In the genomic region with DNA sequence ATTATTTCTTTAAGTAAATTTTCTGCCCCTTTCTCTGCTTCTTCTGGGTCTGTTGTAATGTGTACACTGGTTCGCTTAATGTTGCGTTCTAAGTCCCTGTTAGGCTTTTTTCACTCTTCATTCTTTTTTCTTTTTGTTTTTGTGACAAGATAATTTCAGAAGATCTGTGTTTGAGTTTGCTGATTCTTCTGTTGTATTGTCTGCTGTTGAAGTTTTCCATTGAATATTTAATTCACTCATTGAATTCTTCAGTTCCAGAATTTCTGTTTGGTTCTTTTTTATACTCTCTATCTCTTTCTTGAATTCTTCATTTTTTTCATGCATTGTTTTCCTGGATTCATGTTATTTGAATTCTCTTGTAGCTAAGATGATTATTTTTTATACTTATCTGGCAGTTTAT, we compare ENCODE assay signal across 22 cellular contexts.
A peak's percentile ranks its signal among the peaks of the same experiment; 100 is the strongest.
DNase-seq lines count a peak whose midpoint lies in the region; ATAC-seq, FAIRE-seq and TF ChIP-seq lines count a peak whose summit lies in the region.
"Had no signal": no experiment of that assay in that cellular context is flagged by ENCODE, and none has a peak within 500 bp of the region (broad histone marks: within the 10 kb centered on the region; RNA-seq: fewer than 3 reads in every experiment).

No MANE protein-coding gene starts in this region.

- TF ChIP-seq EP300 in HepG2 (IDR thresholded peaks at IDR 0.05; ENCODE audit: low read depth in 2 of 2, low read length in 2 of 2) (no peak), HepG2 (CRISPR knock-in tag; IDR thresholded peaks at IDR 0.05; ENCODE audit: borderline replicate concordance) (no peak)

- no peaks in the 10 kb centered on the region for H3K4me1 Mint-ChIP-seq in T-helper 2 cell treated with Interferon-gamma antibody and Interleukin-4, amounts not matched to agents 5 μg/mL and 100 μg/mL, for 36 hours (ENCODE audit: low read depth)
- H3K4me1 Mint-ChIP-seq in effector memory CD8-positive, alpha-beta T cell (ENCODE audit: low read depth in 2 of 2), result peaks cover 0 to 6% of the 10 kb centered on the region in 2 donors
- H3K4me1 Mint-ChIP-seq: B cell had no signal

- no peak for FAIRE-seq in HepG2 (lab: Jason Lieb, UNC)
- FAIRE-seq in small intestine (lab: Jason Lieb, UNC), result peak; percentile 51
- FAIRE-seq: A549, D721Med, G401.6, GM12891, GM19239 had no signal

- H3K27ac ChIP-seq in HepG2 (ENCODE audit: extremely low read length, insufficient read depth, low read length) (no peak overlapping the region), right lobe of liver (no peak overlapping the region), small intestine (ENCODE audit: low read depth in 1 of 2, low read length in 1 of 2) (no peak overlapping the region)
- H3K27ac ChIP-seq: 22Rv1; A549; BLaER1 treated with 17β-estradiol and CSF1 and Interleukin-3, amounts not matched to agents 10 nM and 100 nM; C4-2B had no signal

- TF ChIP-seq RAD21 in HepG2 (CRISPR knock-in tag; IDR thresholded peaks at IDR 0.05), result no peak

- TF ChIP-seq CTCF in HepG2 (CRISPR knock-in tag; IDR thresholded peaks at IDR 0.05) (no peak), right lobe of liver (IDR thresholded peaks at IDR 0.05) (no peak)

- intact Hi-C loops in HepG2 (cut with micrococcal nuclease; ENCODE audit: unreplicated experiment) (no loop called here), right lobe of liver (cut with DNase I) (no loop called here)

- peaks cover 46% of the 10 kb centered on the region for H3K9me3 Mint-ChIP-seq in T-helper 2 cell treated with Interferon-gamma antibody and Interleukin-4, amounts not matched to agents 5 μg/mL and 100 μg/mL, for 36 hours
- peaks cover 7 to 32% of the 10 kb centered on the region in 2 donors for H3K9me3 Mint-ChIP-seq in effector memory CD8-positive, alpha-beta T cell

- CTCF ChIA-PET in HepG2 (lab: Yijun Ruan, JAX; ENCODE audit: low intra/inter-chr PET ratio, low total read pairs), result no interaction called here

- H3K79me2 ChIP-seq in HepG2 (ENCODE audit: insufficient read depth, low read length), result peaks cover 3% of the 10 kb centered on the region

- 100% methylated on average over 2 of the region's 2 CpGs for WGBS in HepG2 (ENCODE audit: low lambda C conversion rate)
- WGBS in right lobe of liver (ENCODE audit: insufficient coverage, low coverage, low lambda C conversion rate, missing lambda C conversion rate), result 94% methylated on average over 2 of the region's 2 CpGs
- WGBS in small intestine, 3 donors, result 98 to 100% (median 98%) methylated on average over 2 of the region's 2 CpGs

- H3K9ac ChIP-seq in HepG2 (ENCODE audit: insufficient read depth, low read depth, low read length), result no peak overlapping the region
- H3K9ac ChIP-seq: BLaER1 treated with 17β-estradiol and CSF1 and Interleukin-3, amounts not matched to agents 10 nM and 100 nM had no signal

- H3K27ac Mint-ChIP-seq in T-helper 2 cell treated with Interferon-gamma antibody and Interleukin-4, amounts not matched to agents 5 μg/mL and 100 μg/mL, for 36 hours, result peak overlapping the region; percentile 15
- no peak overlapping the region for H3K27ac Mint-ChIP-seq in effector memory CD8-positive, alpha-beta T cell
- H3K27ac Mint-ChIP-seq: B cell; CD4-positive, alpha-beta T cell; CD8-positive, alpha-beta T cell had no signal

- TF ChIP-seq POLR2A in HepG2 (IDR thresholded peaks at IDR 0.05; ENCODE audit: insufficient read depth in 1 of 2, low read depth in 2 of 2, low read length in 2 of 2) (no peak), right lobe of liver (IDR thresholded peaks at IDR 0.05) (no peak)

- no peaks in the 10 kb centered on the region for H4K20me1 ChIP-seq in HepG2 (ENCODE audit: insufficient read depth, low read length)
- H4K20me1 ChIP-seq: BLaER1 treated with 17β-estradiol and CSF1 and Interleukin-3, amounts not matched to agents 10 nM and 100 nM had no signal

- ATAC-seq in HepG2 (no peak), right lobe of liver (no peak)
- ATAC-seq in effector memory CD8-positive, alpha-beta T cell (replicated peaks), result no peak
- ATAC-seq: A549; CD8-positive, alpha-beta T cell had no signal

- no peak overlapping the region for H3K4me3 Mint-ChIP-seq in T-helper 2 cell treated with Interferon-gamma antibody and Interleukin-4, amounts not matched to agents 5 μg/mL and 100 μg/mL, for 36 hours
- H3K4me3 Mint-ChIP-seq in effector memory CD8-positive, alpha-beta T cell, result no peak overlapping the region
- H3K4me3 Mint-ChIP-seq: B cell; CD4-positive, alpha-beta T cell; CD8-positive, alpha-beta T cell had no signal

- no TSS peak for BruUV-seq in HepG2 (replicated peaks; lab: Mats Ljungman, UMichigan)

- H3K4me2 ChIP-seq in HepG2 (ENCODE audit: low read depth, low read length), result no peak overlapping the region
- H3K4me2 ChIP-seq: A549; BLaER1 treated with 17β-estradiol and CSF1 and Interleukin-3, amounts not matched to agents 10 nM and 100 nM had no signal

- DNase-seq in T-helper 2 cell treated with Interferon-gamma antibody and Interleukin-4, amounts not matched to agents 5 μg/mL and 100 μg/mL, for 36 hours (ENCODE audit: low spot score), result no peak
- DNase-seq in T-helper 2 cell (no peak), HepG2 (ENCODE audit: low spot score) (no peak), right lobe of liver (no peak), small intestine (no peak)
- DNase-seq in effector memory CD8-positive, alpha-beta T cell, result no peak
- DNase-seq: AML-193; Caco-2; Calu3; CD4-positive, alpha-beta T cell; CD8-positive, alpha-beta T cell; DMS79 treated with DMSO at 0.1 percent for 48 hours; GF-D8 had no signal

- H2AFZ ChIP-seq in HepG2 (ENCODE audit: low read length), result no peak overlapping the region

- in situ Hi-C loops in HepG2 (cut with HindIII; ENCODE audit: extremely low pct_ligation_motif_present, low pct_unique_long_range_greater_than_20kb), result no loop called here

- no peaks in the 10 kb centered on the region for H3K4me1 ChIP-seq in HepG2 (ENCODE audit: insufficient read depth, low read length)
- H3K4me1 ChIP-seq in right lobe of liver, result no peaks in the 10 kb centered on the region
- no peaks in the 10 kb centered on the region for H3K4me1 ChIP-seq in small intestine (ENCODE audit: control insufficient read depth in 2 of 2, insufficient read depth in 1 of 2, low read depth in 1 of 2, low read length in 1 of 2)
- H3K4me1 ChIP-seq: BLaER1 treated with 17β-estradiol and CSF1 and Interleukin-3, amounts not matched to agents 10 nM and 100 nM; Caco-2 had no signal

- peaks cover 54% of the 10 kb centered on the region for H3K36me3 Mint-ChIP-seq in T-helper 2 cell treated with Interferon-gamma antibody and Interleukin-4, amounts not matched to agents 5 μg/mL and 100 μg/mL, for 36 hours (ENCODE audit: low read depth)
- H3K36me3 Mint-ChIP-seq in effector memory CD8-positive, alpha-beta T cell (ENCODE audit: insufficient read depth), result peaks cover 12% of the 10 kb centered on the region

- H3K27me3 Mint-ChIP-seq in T-helper 2 cell treated with Interferon-gamma antibody and Interleukin-4, amounts not matched to agents 5 μg/mL and 100 μg/mL, for 36 hours (ENCODE audit: low read depth), result no peaks in the 10 kb centered on the region
- H3K27me3 Mint-ChIP-seq in effector memory CD8-positive, alpha-beta T cell, result no peaks in the 10 kb centered on the region
- H3K27me3 Mint-ChIP-seq: B cell; CD4-positive, alpha-beta T cell had no signal

- POLR2A ChIA-PET in HepG2 (lab: Yijun Ruan, JAX), result interaction anchor here (0.7 kb wide), 1 partner anchor 24 kb away, joined by 3 read pairs; no protein-coding TSS in a partner anchor

- no peak overlapping the region for H3K4me3 ChIP-seq in HepG2 (replicated peaks in 1 of 3; ENCODE audit: insufficient read depth in 1 of 3, low read depth in 2 of 3, low read length in 3 of 3)
- no peak overlapping the region for H3K4me3 ChIP-seq in right lobe of liver
- no peak overlapping the region for H3K4me3 ChIP-seq in small intestine (ENCODE audit: low read depth in 1 of 2, low read length in 2 of 2)
- H3K4me3 ChIP-seq: A549; BLaER1 treated with 17β-estradiol and CSF1 and Interleukin-3, amounts not matched to agents 10 nM and 100 nM had no signal

- peaks cover 0 to under 1% of the 10 kb centered on the region in 2 experiments for H3K36me3 ChIP-seq in HepG2 (replicated peaks in 1 of 2; ENCODE audit: control insufficient read depth in 1 of 2, insufficient read depth in 2 of 2, low read length in 2 of 2)
- peaks cover 0 to 2% (median 0%) of the 10 kb centered on the region in 4 donors for H3K36me3 ChIP-seq in right lobe of liver
- peaks cover 0 to 2% of the 10 kb centered on the region in 2 donors for H3K36me3 ChIP-seq in small intestine (ENCODE audit: control insufficient read depth in 2 of 2, insufficient read depth in 2 of 2, low read length in 2 of 2)

- H3K9me3 ChIP-seq in HepG2 (ENCODE audit: low read length) (peaks cover 19% of the 10 kb centered on the region), right lobe of liver (peaks cover 0 to 7% (median 0%) of the 10 kb centered on the region in 4 donors), small intestine (ENCODE audit: control insufficient read depth, low read depth) (no peaks in the 10 kb centered on the region)
- H3K9me3 ChIP-seq: A549, Caco-2 had no signal

- H3K27me3 ChIP-seq in HepG2 (ENCODE audit: control insufficient read depth in 1 of 2, insufficient read depth in 2 of 2, low read length in 2 of 2) (no peaks in the 10 kb centered on the region), right lobe of liver (no peaks in the 10 kb centered on the region), small intestine (ENCODE audit: control insufficient read depth in 2 of 2, insufficient read depth in 2 of 2, low read length in 2 of 2) (no peaks in the 10 kb centered on the region)
- H3K27me3 ChIP-seq: BLaER1 treated with 17β-estradiol and CSF1 and Interleukin-3, amounts not matched to agents 10 nM and 100 nM had no signal

TF ChIP-seq in HepG2, 621 proteins besides CTCF, POLR2A, EP300 and RAD21:
- TF ChIP-seq ZNF160 (CRISPR knock-in tag; IDR thresholded peaks at IDR 0.05), result peak; percentile 93
- no peak for TF ChIP-seq MTF2 (CRISPR knock-in tag; IDR thresholded peaks at IDR 0.05; ENCODE audit: borderline replicate concordance)
